Comparison of ENCODE assay signal across 10 cellular contexts in genomic region chr5:91499943-91500531, GRCh38.
DNase-seq lines count a peak whose midpoint lies in the region; ATAC-seq and TF ChIP-seq lines count a peak whose summit lies in the region.
"Had no signal": no experiment of that assay in that cellular context is flagged by ENCODE, and none has a peak within 500 bp of the region (broad histone marks: within the 10 kb centered on the region; RNA-seq: fewer than 3 reads in every experiment).

No MANE protein-coding gene starts in this region.

- no peaks in the 10 kb centered on the region for H3K36me3 ChIP-seq in WERI-Rb-1
- H3K36me3 ChIP-seq: BLaER1 had no signal

- H3K4me3 Mint-ChIP-seq in activated CD8-positive, alpha-beta T cell treated with anti-CD3 and anti-CD28 coated beads for 36 hours: no peak overlapping the region
- no peak overlapping the region for H3K4me3 Mint-ChIP-seq in type B pancreatic cell
- H3K4me3 Mint-ChIP-seq: activated naive CD4-positive, alpha-beta T cell treated with anti-CD3 and anti-CD28 coated beads, Interleukin-2, amount 50 U/mL, for 24 hours had no signal

- peaks cover 3% of the 10 kb centered on the region for H3K4me1 Mint-ChIP-seq in activated CD8-positive, alpha-beta T cell treated with anti-CD3 and anti-CD28 coated beads for 36 hours (ENCODE audit: low read depth)
- peaks cover 20% of the 10 kb centered on the region for H3K4me1 Mint-ChIP-seq in type B pancreatic cell (ENCODE audit: unreplicated experiment)
- H3K4me1 Mint-ChIP-seq: activated naive CD4-positive, alpha-beta T cell treated with anti-CD3 and anti-CD28 coated beads, Interleukin-2, amount 50 U/mL, for 24 hours had no signal

- DNase-seq in DMS79 treated with DMSO at 0.1 percent for 48 hours (lab: John Stamatoyannopoulos, UW) (peak; percentile 12), DMS79 (lab: John Stamatoyannopoulos, UW) (no peak), NCI-H128 (lab: John Stamatoyannopoulos, UW; ENCODE audit: unreplicated experiment) (peak; percentile 1), iPS-NIHi11 (ENCODE audit: low spot score) (peak; percentile 52), type B pancreatic cell (ENCODE audit: extremely low spot score, unreplicated experiment) (no peak), WERI-Rb-1 (no peak)
- DNase-seq in activated CD8-positive, alpha-beta T cell treated with anti-CD3 and anti-CD28 coated beads for 36 hours: no peak

- POLR2A ChIA-PET in activated CD8-positive, alpha-beta T cell treated with anti-CD3 and anti-CD28 coated beads for 36 hours (lab: Charles Lee): no interaction called here

- no peaks in the 10 kb centered on the region for H3K27me3 ChIP-seq in WERI-Rb-1 (ENCODE audit: insufficient read depth, low read depth, severe bottlenecking)
- H3K27me3 ChIP-seq: BLaER1 had no signal

- H3K27ac ChIP-seq in WERI-Rb-1: no peak overlapping the region
- H3K27ac ChIP-seq: BLaER1 had no signal

- no peaks in the 10 kb centered on the region for H3K36me3 Mint-ChIP-seq in activated CD8-positive, alpha-beta T cell treated with anti-CD3 and anti-CD28 coated beads for 36 hours (ENCODE audit: low read depth)
- H3K36me3 Mint-ChIP-seq in type B pancreatic cell: no peaks in the 10 kb centered on the region
- H3K36me3 Mint-ChIP-seq: activated naive CD4-positive, alpha-beta T cell treated with anti-CD3 and anti-CD28 coated beads, Interleukin-2, amount 50 U/mL, for 24 hours had no signal

- no peaks in the 10 kb centered on the region for H3K9me3 Mint-ChIP-seq in activated CD8-positive, alpha-beta T cell treated with anti-CD3 and anti-CD28 coated beads for 36 hours
- H3K9me3 Mint-ChIP-seq in type B pancreatic cell: no peaks in the 10 kb centered on the region
- H3K9me3 Mint-ChIP-seq: activated naive CD4-positive, alpha-beta T cell treated with anti-CD3 and anti-CD28 coated beads, Interleukin-2, amount 50 U/mL, for 24 hours had no signal

- no peaks in the 10 kb centered on the region for H3K27me3 Mint-ChIP-seq in activated CD8-positive, alpha-beta T cell treated with anti-CD3 and anti-CD28 coated beads for 36 hours
- H3K27me3 Mint-ChIP-seq in type B pancreatic cell: peaks cover 14% of the 10 kb centered on the region
- H3K27me3 Mint-ChIP-seq: activated naive CD4-positive, alpha-beta T cell treated with anti-CD3 and anti-CD28 coated beads, Interleukin-2, amount 50 U/mL, for 24 hours had no signal

- H3K9me3 ChIP-seq in WERI-Rb-1 (ENCODE audit: severe bottlenecking): no peaks in the 10 kb centered on the region
- H3K9me3 ChIP-seq: BLaER1 had no signal

- TF ChIP-seq CTCF in activated CD8-positive, alpha-beta T cell treated with anti-CD3 and anti-CD28 coated beads for 36 hours (IDR thresholded peaks at IDR 0.05): peak; percentile 74
- TF ChIP-seq CTCF in type B pancreatic cell (conservative IDR thresholded peaks at IDR 0.05): peak; percentile 90
- TF ChIP-seq CTCF in WERI-Rb-1 (IDR thresholded peaks at IDR 0.05; ENCODE audit: low read depth, low read length): no peak

- H3K27ac Mint-ChIP-seq in activated CD8-positive, alpha-beta T cell treated with anti-CD3 and anti-CD28 coated beads for 36 hours: no peak overlapping the region
- H3K27ac Mint-ChIP-seq in type B pancreatic cell: no peak overlapping the region
- H3K27ac Mint-ChIP-seq: activated naive CD4-positive, alpha-beta T cell treated with anti-CD3 and anti-CD28 coated beads, Interleukin-2, amount 50 U/mL, for 24 hours had no signal

- intact Hi-C loops in activated CD8-positive, alpha-beta T cell treated with anti-CD3 and anti-CD28 coated beads for 36 hours (cut with micrococcal nuclease): no loop called here

- ATAC-seq in GM21723 (IDR thresholded peaks at IDR 0.05; ENCODE audit: unreplicated experiment): peak; percentile 63
- no peak for ATAC-seq in activated CD8-positive, alpha-beta T cell treated with anti-CD3 and anti-CD28 coated beads for 36 hours

- CTCF ChIA-PET in activated CD8-positive, alpha-beta T cell treated with anti-CD3 and anti-CD28 coated beads for 36 hours (lab: Charles Lee): interaction anchor here (1.2 to 2.9 kb wide), 7 partner anchors 11 to 430 kb away, joined by 3 to 24 read pairs (median 8); no protein-coding TSS in a partner anchor

- no peak overlapping the region for H3K4me3 ChIP-seq in WERI-Rb-1 (ENCODE audit: low read depth, low read length)
- H3K4me3 ChIP-seq: BLaER1 had no signal

Comparison
In these comparisons a context has a peak if more than half of its experiments do, and no peak if none do; other contexts are left out.
1. DNase-seq: peak in DMS79 treated with DMSO at 0.1 percent for 48 hours (single experiment), NCI-H128 (single experiment) and iPS-NIHi11 (single experiment); none in DMS79 (single experiment), activated CD8-positive, alpha-beta T cell treated with anti-CD3 and anti-CD28 coated beads for 36 hours (single experiment), type B pancreatic cell (single experiment) and WERI-Rb-1 (single experiment).